Comparison of ENCODE assay signal across 17 cellular contexts in genomic region chr14:103204852-103205540, GRCh38.
DNase-seq lines count a peak whose midpoint lies in the region; ATAC-seq and TF ChIP-seq lines count a peak whose summit lies in the region.
"Had no signal": no experiment of that assay in that cellular context is flagged by ENCODE, and none has a peak within 500 bp of the region (broad histone marks: within the 10 kb centered on the region; RNA-seq: fewer than 3 reads in every experiment).

No MANE protein-coding gene starts in this region.

- TF ChIP-seq EP300 in tibial nerve (IDR thresholded peaks at IDR 0.05) = no peak

- CTCF ChIA-PET in activated naive CD4-positive, alpha-beta T cell treated with anti-CD3 and anti-CD28 coated beads, Interleukin-2, amount 10 ng/mL, durations not matched to agents 7 days and 5 days (lab: Charles Lee) = no interaction called here
- CTCF ChIA-PET in mammary epithelial cell (lab: Charles Lee; ENCODE audit: low non-redundant PET) = no interaction called here
- CTCF ChIA-PET in PC-3 (lab: Charles Lee) = no interaction called here

- no peak overlapping the region for H3K4me3 Mint-ChIP-seq in activated naive CD4-positive, alpha-beta T cell treated with anti-CD3 and anti-CD28 coated beads, Interleukin-2, amount 10 ng/mL, durations not matched to agents 7 days and 5 days
- no peak overlapping the region for H3K4me3 Mint-ChIP-seq in CD14-positive monocyte
- H3K4me3 Mint-ChIP-seq: natural killer cell treated with Interleukin-12 subunit alpha and Interleukin-12 subunit beta and Interleukin-15 and Interleukin-18, amount 100 ng/mL, for 72 hours; WTC11 had no signal

- DNase-seq in activated naive CD4-positive, alpha-beta T cell treated with anti-CD3 and anti-CD28 coated beads, Interleukin-2, amount 10 ng/mL, durations not matched to agents 7 days and 5 days = peak; percentile 4
- DNase-seq in activated naive CD4-positive, alpha-beta T cell treated with anti-CD3 and anti-CD28 coated beads, Interleukin-2, amount 50 U/mL, for 72 hours (ENCODE audit: low spot score in 2 of 2) = no peak
- peak; percentile 4 for DNase-seq in mammary epithelial cell
- DNase-seq in right lobe of liver = no peak
- no peak for DNase-seq in PC-3
- DNase-seq in tibial nerve (ENCODE audit: low spot score in 2 of 2) = no peak
- no peak for DNase-seq in CD14-positive monocyte (ENCODE audit: low spot score)
- no peak for DNase-seq in mesenteric fat pad (ENCODE audit: low spot score)
- DNase-seq: activated naive CD4-positive, alpha-beta T cell treated with anti-CD3 and anti-CD28 coated beads, Interleukin-2, amount 50 U/mL, for 16 hours; hippocampal formation; left lung; MG63; right cardiac atrium; stimulated activated naive CD4-positive, alpha-beta T cell treated with Interleukin-2 at 50 U/mL for 16 hours had no signal

- no TSS peak for BruUV-seq in mammary epithelial cell (replicated peaks; lab: Mats Ljungman, UMichigan)
- no TSS peak for BruUV-seq in PC-3 (replicated peaks; lab: Mats Ljungman, UMichigan)

- H3K9me3 Mint-ChIP-seq in activated naive CD4-positive, alpha-beta T cell treated with anti-CD3 and anti-CD28 coated beads, Interleukin-2, amount 10 ng/mL, durations not matched to agents 7 days and 5 days = peaks cover 13% of the 10 kb centered on the region
- H3K9me3 Mint-ChIP-seq in activated naive CD4-positive, alpha-beta T cell treated with anti-CD3 and anti-CD28 coated beads, Interleukin-2, amount 50 U/mL, for 72 hours = peaks cover 13 to 19% of the 10 kb centered on the region in 2 donors
- H3K9me3 Mint-ChIP-seq in CD14-positive monocyte = peaks cover 39 to 68% (median 64%) of the 10 kb centered on the region in 7 donors

- peaks cover 1% of the 10 kb centered on the region for H3K36me3 Mint-ChIP-seq in activated naive CD4-positive, alpha-beta T cell treated with anti-CD3 and anti-CD28 coated beads, Interleukin-2, amount 10 ng/mL, durations not matched to agents 7 days and 5 days
- H3K36me3 Mint-ChIP-seq in activated naive CD4-positive, alpha-beta T cell treated with anti-CD3 and anti-CD28 coated beads, Interleukin-2, amount 50 U/mL, for 72 hours = peaks cover 14 to 29% of the 10 kb centered on the region in 2 donors
- H3K36me3 Mint-ChIP-seq in CD14-positive monocyte = peaks cover 0 to 11% of the 10 kb centered on the region in 2 donors

- H3K27ac Mint-ChIP-seq in activated naive CD4-positive, alpha-beta T cell treated with anti-CD3 and anti-CD28 coated beads, Interleukin-2, amount 10 ng/mL, durations not matched to agents 7 days and 5 days = no peak overlapping the region
- no peak overlapping the region for H3K27ac Mint-ChIP-seq in activated naive CD4-positive, alpha-beta T cell treated with anti-CD3 and anti-CD28 coated beads, Interleukin-2, amount 50 U/mL, for 72 hours
- no peak overlapping the region for H3K27ac Mint-ChIP-seq in CD14-positive monocyte
- H3K27ac Mint-ChIP-seq: natural killer cell treated with Interleukin-12 subunit alpha and Interleukin-12 subunit beta and Interleukin-15 and Interleukin-18, amount 100 ng/mL, for 72 hours; WTC11 had no signal

- POLR2A ChIA-PET in PC-3 (lab: Charles Lee; ENCODE audit: unreplicated experiment) = no interaction called here

- no peaks in the 10 kb centered on the region for H3F3A ChIP-seq in PC-3 (ENCODE audit: low read length, unreplicated experiment)

- H4K20me1 ChIP-seq in mammary epithelial cell (ENCODE audit: insufficient read depth, low read length) (no peaks in the 10 kb centered on the region), PC-3 (ENCODE audit: low read length) (no peaks in the 10 kb centered on the region)

- intact Hi-C loops in mammary epithelial cell (cut with micrococcal nuclease) = loop anchor here (2.0 kb wide), 1 partner anchor 14 kb away; no protein-coding TSS in a partner anchor
- intact Hi-C loops in right lobe of liver (cut with DNase I) = loop anchor here in 1 of 2 donors (10.0 kb wide), 1 partner anchor 80 kb away; no protein-coding TSS in a partner anchor
- intact Hi-C loops in PC-3 (cut with micrococcal nuclease) = no loop called here
- intact Hi-C loops in CD14-positive monocyte (cut with micrococcal nuclease) = no loop called here

- in situ Hi-C loops in mammary epithelial cell (cut with MboI; ENCODE audit: low sequenced_read_pairs in 2 of 2) = no loop called here

- ATAC-seq in activated naive CD4-positive, alpha-beta T cell treated with anti-CD3 and anti-CD28 coated beads, Interleukin-2, amount 50 U/mL, for 72 hours = no peak
- ATAC-seq in right lobe of liver = no peak
- ATAC-seq in PC-3 = no peak
- ATAC-seq: A549; left lung; natural killer cell treated with Interleukin-12 subunit alpha and Interleukin-12 subunit beta and Interleukin-15 and Interleukin-18, amount 100 ng/mL, for 72 hours; WTC11 had no signal

- H3K4me2 ChIP-seq in mammary epithelial cell (ENCODE audit: insufficient read depth, low read depth, low read length) (no peak overlapping the region), PC-3 (ENCODE audit: low read length) (no peak overlapping the region)
- H3K4me2 ChIP-seq: A549 had no signal

- no peaks in the 10 kb centered on the region for H3K4me1 Mint-ChIP-seq in activated naive CD4-positive, alpha-beta T cell treated with anti-CD3 and anti-CD28 coated beads, Interleukin-2, amount 10 ng/mL, durations not matched to agents 7 days and 5 days
- peaks cover 2% of the 10 kb centered on the region for H3K4me1 Mint-ChIP-seq in CD14-positive monocyte

- no peak overlapping the region for H3K4me3 ChIP-seq in mammary epithelial cell (replicated peaks in 1 of 3; ENCODE audit: insufficient read depth in 1 of 3, low read depth in 2 of 3, low read length in 3 of 3)
- H3K4me3 ChIP-seq in right lobe of liver = peak overlapping the region in 2 of 3 donors; percentile 56 to 69
- no peak overlapping the region for H3K4me3 ChIP-seq in PC-3 (ENCODE audit: low read length)
- H3K4me3 ChIP-seq in tibial nerve = no peak overlapping the region
- H3K4me3 ChIP-seq: A549, MG63 had no signal

- H3K27ac ChIP-seq in mammary epithelial cell (ENCODE audit: insufficient read depth, low read depth, low read length) = no peak overlapping the region
- H3K27ac ChIP-seq in right lobe of liver = peak overlapping the region in 2 of 3 donors; percentile 94 to 99
- no peak overlapping the region for H3K27ac ChIP-seq in PC-3 (ENCODE audit: low read length)
- H3K27ac ChIP-seq in tibial nerve = no peak overlapping the region
- H3K27ac ChIP-seq: A549 had no signal

- H3K79me2 ChIP-seq in mammary epithelial cell (ENCODE audit: insufficient read depth, low read length) (no peaks in the 10 kb centered on the region), PC-3 (ENCODE audit: low read length) (no peaks in the 10 kb centered on the region)

- H3K4me1 ChIP-seq in mammary epithelial cell (ENCODE audit: insufficient read depth, low read length) = peaks cover 7% of the 10 kb centered on the region
- peaks cover 0 to 16% (median 6%) of the 10 kb centered on the region in 4 donors for H3K4me1 ChIP-seq in right lobe of liver
- no peaks in the 10 kb centered on the region for H3K4me1 ChIP-seq in PC-3 (ENCODE audit: insufficient read depth, low read length)
- H3K4me1 ChIP-seq in tibial nerve = peaks cover 0 to 38% (median 2%) of the 10 kb centered on the region in 4 donors

- H3K9ac ChIP-seq in mammary epithelial cell (ENCODE audit: insufficient read depth, low read length) (no peak overlapping the region), PC-3 (ENCODE audit: low read length) (no peak overlapping the region)

- TF ChIP-seq CTCF in mammary epithelial cell (conservative IDR thresholded peaks at IDR 0.05 in 1 of 2, IDR thresholded peaks at IDR 0.05 in 1 of 2; ENCODE audit: extremely low read depth in 1 of 2, insufficient read depth in 1 of 2, low read depth in 1 of 2, low read length in 2 of 2) (no peak), right lobe of liver (IDR thresholded peaks at IDR 0.05) (no peak), PC-3 (conservative IDR thresholded peaks at IDR 0.05; ENCODE audit: low read depth, low read length) (no peak), tibial nerve (IDR thresholded peaks at IDR 0.05) (no peak), CD14-positive monocyte (IDR thresholded peaks at IDR 0.05) (no peak)

- peaks cover 12% of the 10 kb centered on the region for H3K27me3 ChIP-seq in mammary epithelial cell (ENCODE audit: insufficient read depth, low read length)
- H3K27me3 ChIP-seq in right lobe of liver = no peaks in the 10 kb centered on the region
- H3K27me3 ChIP-seq in PC-3 (ENCODE audit: low read length) = no peaks in the 10 kb centered on the region
- peaks cover 0 to 24% of the 10 kb centered on the region in 2 donors for H3K27me3 ChIP-seq in tibial nerve
- H3K27me3 ChIP-seq: MG63 had no signal

- H3K27me3 Mint-ChIP-seq in activated naive CD4-positive, alpha-beta T cell treated with anti-CD3 and anti-CD28 coated beads, Interleukin-2, amount 10 ng/mL, durations not matched to agents 7 days and 5 days = peaks cover 42% of the 10 kb centered on the region
- peaks cover 39 to 56% (median 44%) of the 10 kb centered on the region in 3 donors for H3K27me3 Mint-ChIP-seq in CD14-positive monocyte (ENCODE audit: low read depth in 3 of 3)

- no peaks in the 10 kb centered on the region for H3K9me2 ChIP-seq in PC-3 (replicated peaks; ENCODE audit: low read length)

- WGBS in mammary epithelial cell (ENCODE audit: low coverage, missing lambda C conversion rate) = 75% methylated on average over 5 of the region's 5 CpGs
- 54% methylated on average over 4 of the region's 5 CpGs for WGBS in right lobe of liver (ENCODE audit: insufficient coverage, low coverage, low lambda C conversion rate, missing lambda C conversion rate)
- WGBS in tibial nerve, 2 donors = 78 to 90% methylated on average over 5 of the region's 5 CpGs

- TF ChIP-seq POLR2A in right lobe of liver (IDR thresholded peaks at IDR 0.05) (no peak), tibial nerve (IDR thresholded peaks at IDR 0.05) (no peak)

- dilution Hi-C loops in mammary epithelial cell (cut with HindIII; ENCODE audit: low sequenced_read_pairs) = loop anchor here (5.0 kb wide), 4 partner anchors 42 to 113 kb away; partner anchors contain the start of gene EXOC3L4

- no peak overlapping the region for H2AFZ ChIP-seq in mammary epithelial cell (ENCODE audit: low read depth, low read length)
- H2AFZ ChIP-seq in PC-3 (ENCODE audit: low read length) = no peak overlapping the region

- H3K36me3 ChIP-seq in mammary epithelial cell (ENCODE audit: insufficient read depth, low read length) (no peaks in the 10 kb centered on the region), right lobe of liver (no peaks in the 10 kb centered on the region), PC-3 (ENCODE audit: low read depth, low read length) (no peaks in the 10 kb centered on the region), tibial nerve (peaks cover 0 to 5% (median 0%) of the 10 kb centered on the region in 3 donors)
- H3K36me3 ChIP-seq: left lung, MG63 had no signal

- peaks cover 8% of the 10 kb centered on the region for H3K9me3 ChIP-seq in mammary epithelial cell (replicated peaks; ENCODE audit: insufficient read depth, low read length)
- no peaks in the 10 kb centered on the region for H3K9me3 ChIP-seq in right lobe of liver
- peaks cover 21% of the 10 kb centered on the region for H3K9me3 ChIP-seq in PC-3 (ENCODE audit: low read length)
- H3K9me3 ChIP-seq in tibial nerve = peaks cover 0 to 22% (median 0%) of the 10 kb centered on the region in 4 donors
- H3K9me3 ChIP-seq: MG63 had no signal

Comparison
In these comparisons a context has a peak if more than half of its experiments do, and no peak if none do; other contexts are left out.
1. DNase-seq: peak in activated naive CD4-positive, alpha-beta T cell treated with anti-CD3 and anti-CD28 coated beads, Interleukin-2, amount 10 ng/mL, durations not matched to agents 7 days and 5 days (single experiment) and mammary epithelial cell (single experiment); none in activated naive CD4-positive, alpha-beta T cell treated with anti-CD3 and anti-CD28 coated beads, Interleukin-2, amount 50 U/mL, for 72 hours (0 of 2), right lobe of liver (0 of 3), PC-3 (single experiment), tibial nerve (0 of 2), CD14-positive monocyte (single experiment) and mesenteric fat pad (single experiment).
2. H3K27ac ChIP-seq: peak in right lobe of liver (2 of 3); none in mammary epithelial cell (single experiment), PC-3 (single experiment) and tibial nerve (0 of 4).
3. H3K4me3 ChIP-seq: peak in right lobe of liver (2 of 3); none in mammary epithelial cell (0 of 3), PC-3 (single experiment) and tibial nerve (0 of 4).